ENCODE assay signal across 8 cellular contexts in the genomic region with DNA sequence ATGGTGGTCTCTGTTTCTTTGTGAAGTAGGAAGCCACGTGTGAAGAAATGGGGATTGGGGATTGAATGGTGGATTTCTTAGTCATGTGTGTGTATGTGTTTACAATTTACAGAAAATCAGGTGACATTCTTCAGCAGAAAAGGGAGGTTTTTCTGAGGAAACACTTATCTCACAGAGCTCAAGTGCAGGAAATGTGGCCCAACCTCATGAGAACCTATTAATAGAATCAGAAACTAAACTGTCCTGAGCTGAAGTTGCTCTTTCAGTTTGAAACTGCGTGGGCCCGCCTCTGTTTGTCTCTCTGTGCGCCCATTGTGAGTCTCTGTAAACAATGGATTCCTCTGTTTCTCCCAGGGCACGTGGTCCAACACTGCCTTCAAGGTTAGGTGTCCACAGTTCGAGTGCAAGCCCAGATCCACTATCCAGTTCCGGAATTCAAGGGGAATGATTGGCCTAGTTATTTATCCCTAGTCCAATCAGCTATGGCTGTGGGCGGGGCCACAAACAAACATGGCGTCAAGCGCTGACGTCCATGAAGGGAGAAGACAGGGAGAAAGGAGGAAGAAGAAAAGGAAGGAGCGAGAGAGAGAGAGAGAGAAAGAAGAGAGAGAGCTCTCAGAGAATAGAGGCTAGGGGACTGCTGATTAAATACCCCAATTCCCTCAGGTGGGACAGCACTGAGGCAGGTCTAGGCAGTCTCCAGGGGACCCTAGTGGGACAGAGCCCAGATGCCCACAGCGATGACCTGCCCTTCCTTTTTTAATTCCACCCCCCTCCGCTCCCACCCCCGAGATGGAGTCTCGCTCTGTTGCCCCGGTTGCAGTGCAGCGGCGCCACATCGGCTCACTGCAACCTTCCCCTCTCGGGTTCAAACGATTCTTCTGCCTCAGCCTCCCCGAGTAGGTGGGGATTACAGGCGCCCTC. TPM values are rescaled to one million over a fixed set of nuclear protein-coding genes. Genes with fewer than 3 reads are reported as not detected.
DNase-seq lines count a peak whose midpoint lies in the region; ATAC-seq and TF ChIP-seq lines count a peak whose summit lies in the region.

No MANE protein-coding gene starts in this region.

- no peaks in the 10 kb centered on the region for H3K9me3 ChIP-seq in OCI-LY7 (ENCODE audit: low read length)

- no peaks in the 10 kb centered on the region for H3K9me2 ChIP-seq in OCI-LY7 (ENCODE audit: insufficient read depth, low read length)

- H4K20me1 ChIP-seq in OCI-LY7 (ENCODE audit: insufficient read depth, low read length): no peaks in the 10 kb centered on the region

- CTCF ChIA-PET in OCI-LY7 (lab: Charles Lee; ENCODE audit: unreplicated experiment): no interaction called here

- peak overlapping the region; percentile 61 for H3K27ac ChIP-seq in OCI-LY7 (ENCODE audit: low read depth, low read length, poor library complexity, severe bottlenecking)

- BruUV-seq in OCI-LY7 (replicated peaks; lab: Mats Ljungman, UMichigan): no TSS peak

- H2AFZ ChIP-seq in OCI-LY7 (ENCODE audit: low read length): peak overlapping the region; percentile 99

- ATAC-seq in GM18519 (IDR thresholded peaks at IDR 0.05; ENCODE audit: low FRiP score, unreplicated experiment) (peak; percentile 78), HG02870 (IDR thresholded peaks at IDR 0.05; ENCODE audit: unreplicated experiment) (peak; percentile 88)

- H3K36me3 ChIP-seq in OCI-LY7 (ENCODE audit: insufficient read depth, low read length): no peaks in the 10 kb centered on the region

- POLR2A ChIA-PET in OCI-LY7 (lab: Charles Lee): interaction anchor here (1.0 kb wide), 2 partner anchors 12 to 28 kb away, joined by 3 to 5 read pairs; no protein-coding TSS in a partner anchor

- no peaks in the 10 kb centered on the region for H3K79me2 ChIP-seq in OCI-LY7 (ENCODE audit: insufficient read depth, low read depth, low read length)

- peak overlapping the region; percentile 50 for H3K4me3 ChIP-seq in OCI-LY7 (ENCODE audit: low read depth, low read length, poor library complexity, severe bottlenecking)

- peak overlapping the region; percentile 67 for H3K4me2 ChIP-seq in OCI-LY7 (ENCODE audit: low read length)

- intact Hi-C loops in OCI-LY7 (cut with micrococcal nuclease; ENCODE audit: unreplicated experiment): no loop called here

- peaks cover 16% of the 10 kb centered on the region for H3K4me1 ChIP-seq in OCI-LY7 (ENCODE audit: insufficient read depth, low read length, poor library complexity, severe bottlenecking)

- TF ChIP-seq CTCF in OCI-LY7 (conservative IDR thresholded peaks at IDR 0.05; ENCODE audit: low read length): no peak

- DNase-seq in OCI-LY7 (ENCODE audit: low spot score) (peak; percentile 81), hypothalamus (lab: John Stamatoyannopoulos, UW) (peak in 49 of 51 donors; percentile 4 to 93 (median 73)), NCI-H226 (no peak), cerebellar nuclear complex (lab: John Stamatoyannopoulos, UW) (no peak)
- DNase-seq in activated effector memory CD4-positive, alpha-beta T cell treated with anti-CD3 and anti-CD28 coated beads, Interleukin-2, amount 50 U/mL, for 16 hours: peak; percentile 89
- DNase-seq in stimulated activated CD4-positive, alpha-beta T cell treated with anti-CD3 and anti-CD28 coated beads, Interleukin-4, amount 100 ng/mL, for 48 hours (ENCODE audit: low read depth in 2 of 2): peak; percentile 59 to 63

RNA-seq across cellular contexts. Expression of gene C12orf76, which starts 31.4 kb away (rescaled TPM):
- 17.0 and 24.4 TPM in 2 replicates for total RNA-seq in OCI-LY7 (2014; rRNA removed; shearing (Covaris generic))
- total RNA-seq in OCI-LY7 (2022): 24.1 and 36.6 TPM in 2 replicates

RNA-seq across cellular contexts. Expression of gene IFT81, which starts 44.4 kb away (rescaled TPM):
- total RNA-seq in OCI-LY7 (2014; rRNA removed; shearing (Covaris generic)): 5.6 and 7.2 TPM in 2 replicates
- total RNA-seq in OCI-LY7 (2022): 8.4 and 9.8 TPM in 2 replicates

Comparison
In these comparisons a context has a peak if more than half of its experiments do, and no peak if none do; other contexts are left out.
1. DNase-seq: peak in OCI-LY7 (single experiment), activated effector memory CD4-positive, alpha-beta T cell treated with anti-CD3 and anti-CD28 coated beads, Interleukin-2, amount 50 U/mL, for 16 hours (single experiment), hypothalamus (49 of 51) and stimulated activated CD4-positive, alpha-beta T cell treated with anti-CD3 and anti-CD28 coated beads, Interleukin-4, amount 100 ng/mL, for 48 hours (2 of 2); none in NCI-H226 (single experiment) and cerebellar nuclear complex (0 of 2).